In the genomic region with DNA sequence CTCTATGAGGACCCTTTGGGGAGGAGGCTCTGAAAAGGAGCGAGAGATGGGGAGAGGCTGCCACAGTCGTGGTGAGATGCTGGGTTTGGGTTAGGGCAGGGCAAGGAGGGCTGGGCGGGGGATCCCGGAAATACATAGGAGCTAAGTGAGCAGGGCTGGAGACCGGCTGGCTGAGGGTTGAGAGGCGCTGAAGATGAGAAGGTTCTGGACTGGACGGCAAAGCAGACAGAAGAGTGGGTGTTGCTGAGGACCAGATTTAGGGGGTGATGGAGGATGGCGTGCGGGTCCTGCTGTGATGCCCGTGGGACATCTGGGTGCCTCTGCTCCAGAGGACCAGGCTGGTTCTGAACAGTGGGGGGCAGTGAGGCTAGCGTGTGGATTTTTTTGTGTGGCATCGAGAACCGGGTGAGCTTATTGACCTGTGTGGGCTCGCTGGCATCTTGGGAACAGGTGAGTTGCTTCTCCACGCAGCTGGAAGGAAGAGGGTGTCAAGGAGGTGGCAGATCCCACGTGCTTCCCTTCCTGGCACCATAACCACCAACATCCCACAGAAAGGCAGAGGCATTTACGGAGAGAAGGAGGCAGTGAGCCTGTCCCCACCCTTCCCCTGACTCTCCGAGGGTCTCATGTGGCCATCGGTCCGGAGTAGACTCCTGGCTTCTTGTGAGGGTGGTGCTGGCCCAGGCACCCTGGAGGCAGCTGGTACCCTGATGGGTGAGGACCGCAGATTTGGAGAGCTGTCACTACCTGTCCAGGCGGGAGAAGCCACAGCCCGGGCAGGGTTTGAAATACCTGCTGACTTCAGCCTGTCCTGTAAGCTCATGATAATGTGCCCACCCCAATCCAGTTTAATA, we compare ENCODE assay signal across 19 cellular contexts.
"Had no signal": no experiment of that assay in that cellular context is flagged by ENCODE, and none has a peak within 500 bp of the region (broad histone marks: within the 10 kb centered on the region; RNA-seq: fewer than 3 reads in every experiment).

No MANE protein-coding gene starts in this region.

- H3K36me3 Mint-ChIP-seq: activated CD4-positive, alpha-beta memory T cell treated with anti-CD3 and anti-CD28 coated beads for 36 hours; naive thymus-derived CD8-positive, alpha-beta T cell; stimulated activated effector memory CD8-positive, alpha-beta T cell treated with anti-CD3 and anti-CD28 coated beads, Interleukin-12 subunit alpha, Interleukin-12 subunit beta, amount 100 ng/mL, for 72 hours had no signal

- H3K27ac ChIP-seq: dorsolateral prefrontal cortex, sigmoid colon, tibial nerve, VCaP had no signal

- ATAC-seq: left ventricle myocardium superior; naive thymus-derived CD8-positive, alpha-beta T cell; SK-N-SH treated with all-trans-retinoic acid at 6 μM for 48 hours had no signal

- H3K36me3 ChIP-seq: sigmoid colon, tibial nerve had no signal

- H3K27ac Mint-ChIP-seq: activated CD4-positive, alpha-beta memory T cell treated with anti-CD3 and anti-CD28 coated beads for 36 hours; activated T-helper 1 cell treated with anti-CD3 and anti-CD28 coated beads, Interleukin-12 subunit alpha, Interleukin-12 subunit beta, Interleukin-2, Interleukin-4 antibody, amounts not matched to agents 30 ng/mL and 10 ng/mL and 1 ng/mL, durations not matched to agents 14 hours and 24 hours and 36 hours; memory B cell; stimulated activated effector memory CD8-positive, alpha-beta T cell treated with anti-CD3 and anti-CD28 coated beads, Interleukin-12 subunit alpha, Interleukin-12 subunit beta, amount 100 ng/mL, for 72 hours had no signal

- H3K4me3 ChIP-seq: dorsolateral prefrontal cortex, sigmoid colon, tibial nerve had no signal

- H3K27me3 ChIP-seq: dorsolateral prefrontal cortex, sigmoid colon, tibial nerve had no signal

- DNase-seq: activated CD4-positive, alpha-beta memory T cell treated with anti-CD3 and anti-CD28 coated beads for 36 hours; activated CD4-positive, alpha-beta T cell treated with anti-CD3 and anti-CD28 coated beads for 1 hour; aorta; dorsolateral prefrontal cortex; erythroblast; hippocampal formation; left ventricle myocardium superior; naive thymus-derived CD8-positive, alpha-beta T cell; occipital lobe; SHP77 treated with DMSO at 0.1 percent for 48 hours; sigmoid colon; stimulated activated CD4-positive, alpha-beta T cell treated with anti-CD3 and anti-CD28 coated beads, Interleukin-2, amount 100 ng/mL, for 24 hours; T-helper 1 cell had no signal

- H3K4me3 Mint-ChIP-seq: activated CD4-positive, alpha-beta memory T cell treated with anti-CD3 and anti-CD28 coated beads for 36 hours; activated T-helper 1 cell treated with anti-CD3 and anti-CD28 coated beads, Interleukin-12 subunit alpha, Interleukin-12 subunit beta, Interleukin-2, Interleukin-4 antibody, amounts not matched to agents 30 ng/mL and 10 ng/mL and 1 ng/mL, durations not matched to agents 14 hours and 24 hours and 36 hours; memory B cell; naive thymus-derived CD8-positive, alpha-beta T cell; stimulated activated effector memory CD8-positive, alpha-beta T cell treated with anti-CD3 and anti-CD28 coated beads, Interleukin-12 subunit alpha, Interleukin-12 subunit beta, amount 100 ng/mL, for 72 hours had no signal

- H3K9me3 ChIP-seq: sigmoid colon, tibial nerve had no signal

- H3K9me3 Mint-ChIP-seq: activated CD4-positive, alpha-beta memory T cell treated with anti-CD3 and anti-CD28 coated beads for 36 hours; activated T-helper 1 cell treated with anti-CD3 and anti-CD28 coated beads, Interleukin-12 subunit alpha, Interleukin-12 subunit beta, Interleukin-2, Interleukin-4 antibody, amounts not matched to agents 30 ng/mL and 10 ng/mL and 1 ng/mL, durations not matched to agents 14 hours and 24 hours and 36 hours; memory B cell; naive thymus-derived CD8-positive, alpha-beta T cell; stimulated activated effector memory CD8-positive, alpha-beta T cell treated with anti-CD3 and anti-CD28 coated beads, Interleukin-12 subunit alpha, Interleukin-12 subunit beta, amount 100 ng/mL, for 72 hours had no signal

- H3K27me3 Mint-ChIP-seq: activated CD4-positive, alpha-beta memory T cell treated with anti-CD3 and anti-CD28 coated beads for 36 hours; naive thymus-derived CD8-positive, alpha-beta T cell had no signal
